19 cellular contexts compared by ENCODE assay signal in genomic region chr1:208803371-208803811, GRCh38.
DNase-seq lines count a peak whose midpoint lies in the region; ATAC-seq and TF ChIP-seq lines count a peak whose summit lies in the region.
"Had no signal": no experiment of that assay in that cellular context is flagged by ENCODE, and none has a peak within 500 bp of the region (broad histone marks: within the 10 kb centered on the region; RNA-seq: fewer than 3 reads in every experiment).

No MANE protein-coding gene starts in this region.

- ATAC-seq in left lung (peak; percentile 97), HG03039 (IDR thresholded peaks at IDR 0.05; ENCODE audit: unreplicated experiment) (no peak)

- H3K9me3 ChIP-seq in left lung (peaks cover 0 to 4% of the 10 kb centered on the region in 2 donors), Peyer's patch (no peaks in the 10 kb centered on the region)
- H3K9me3 ChIP-seq: neutrophil, transverse colon had no signal

- intact Hi-C loops in left lung (cut with DNase I): no loop called here

- TF ChIP-seq CTCF in left lung (IDR thresholded peaks at IDR 0.05) (no peak), Peyer's patch (IDR thresholded peaks at IDR 0.05) (no peak), GM10266 (IDR thresholded peaks at IDR 0.05; ENCODE audit: control insufficient read depth, insufficient read depth, low read depth, missing control alignments) (no peak)

- H3K36me3 ChIP-seq in left lung (no peaks in the 10 kb centered on the region), Peyer's patch (no peaks in the 10 kb centered on the region)
- H3K36me3 ChIP-seq: left ventricle myocardium inferior, neutrophil, transverse colon had no signal

- DNase-seq in Daoy (ENCODE audit: low read depth) (peak; percentile 4), NCI-H128 (lab: John Stamatoyannopoulos, UW; ENCODE audit: unreplicated experiment) (peak; percentile 84), NCI-H510A treated with DMSO at 0.1 percent for 48 hours (lab: John Stamatoyannopoulos, UW) (peak; percentile 85), left lung (no peak), Peyer's patch (no peak), GM10266 (ENCODE audit: extremely low spot score) (no peak), NCI-H1694 treated with DMSO at 0.1 percent for 48 hours (lab: John Stamatoyannopoulos, UW) (no peak)
- DNase-seq: activated CD4-positive, alpha-beta T cell treated with anti-CD3 and anti-CD28 coated beads, Interleukin-2, amount 50 U/mL, for 4 hours; activated gamma-delta T cell treated with Interleukin-2 at 50 U/mL for 16 hours; DMS 273 treated with DMSO at 0.1 percent for 48 hours; H9; immature natural killer cell; left ventricle myocardium inferior; NCI-H2029; small intestine; transverse colon had no signal

- H3K27ac ChIP-seq in left lung (no peak overlapping the region), Peyer's patch (no peak overlapping the region)
- H3K27ac ChIP-seq: left ventricle myocardium inferior, neutrophil, SK-N-MC, transverse colon had no signal

- TF ChIP-seq POLR2A in Peyer's patch (IDR thresholded peaks at IDR 0.05): no peak

- H3K27me3 ChIP-seq in left lung: no peaks in the 10 kb centered on the region
- no peaks in the 10 kb centered on the region for H3K27me3 ChIP-seq in Peyer's patch
- H3K27me3 ChIP-seq: neutrophil, transverse colon had no signal

- H3K4me1 ChIP-seq in left lung (no peaks in the 10 kb centered on the region), Peyer's patch (no peaks in the 10 kb centered on the region)
- H3K4me1 ChIP-seq: left ventricle myocardium inferior, transverse colon had no signal

- H3K4me3 ChIP-seq in left lung: no peak overlapping the region
- no peak overlapping the region for H3K4me3 ChIP-seq in Peyer's patch
- H3K4me3 ChIP-seq: left ventricle myocardium inferior, SK-N-MC, transverse colon had no signal

Comparison
In these comparisons a context has a peak if more than half of its experiments do, and no peak if none do; other contexts are left out.
1. DNase-seq: peak in Daoy (single experiment), NCI-H128 (single experiment) and NCI-H510A treated with DMSO at 0.1 percent for 48 hours (single experiment); none in left lung (0 of 2), Peyer's patch (0 of 3), GM10266 (single experiment) and NCI-H1694 treated with DMSO at 0.1 percent for 48 hours (single experiment).